Comparison of ENCODE assay signal across 8 cellular contexts in genomic region chr1:235127203-235127602, GRCh38. TPM values are rescaled to one million over a fixed set of nuclear protein-coding genes. Genes with fewer than 3 reads are reported as not detected.
DNase-seq lines count a peak whose midpoint lies in the region; ATAC-seq and TF ChIP-seq lines count a peak whose summit lies in the region.

No MANE protein-coding gene starts in this region.

- H3K9me3 ChIP-seq in HAP-1 (no peaks in the 10 kb centered on the region), SJSA1 (replicated peaks) (no peaks in the 10 kb centered on the region)

- in situ Hi-C loops in HAP-1 (cut with MboI; ENCODE audit: low sequenced_read_pairs) = no loop called here

- no peak for ATAC-seq in GM19455 (IDR thresholded peaks at IDR 0.05; ENCODE audit: unreplicated experiment)

- no peaks in the 10 kb centered on the region for H3K27me3 ChIP-seq in HAP-1 (ENCODE audit: low read depth)
- no peaks in the 10 kb centered on the region for H3K27me3 ChIP-seq in SJSA1 (replicated peaks)

- H3K4me3 ChIP-seq in HAP-1 = peak overlapping the region; percentile 96
- H3K4me3 ChIP-seq in SJSA1 = peak overlapping the region; percentile 83
- H3K4me3 ChIP-seq in retinal pigment epithelial cell (ENCODE audit: low read length) = peak overlapping the region; percentile 94

- H3K4me1 ChIP-seq in HAP-1 (peaks cover 14% of the 10 kb centered on the region), SJSA1 (replicated peaks) (peaks cover 14% of the 10 kb centered on the region)

- H3K36me3 ChIP-seq in HAP-1 (replicated peaks) (peaks cover 52% of the 10 kb centered on the region), SJSA1 (peaks cover 61% of the 10 kb centered on the region)

- no peak for TF ChIP-seq CTCF in retinal pigment epithelial cell (conservative IDR thresholded peaks at IDR 0.05; ENCODE audit: low read depth, low read length)

- H3K27ac ChIP-seq in SJSA1 = no peak overlapping the region

- DNase-seq in HAP-1 (ENCODE audit: low spot score in 2 of 2) (no peak), SJSA1 (ENCODE audit: low read depth in 1 of 2, low spot score in 2 of 2) (no peak), fibroblast of peridontal ligament (ENCODE audit: extremely low read depth) (peak; percentile 19), retinal pigment epithelial cell (ENCODE audit: low read depth) (no peak), T1000 (lab: John Stamatoyannopoulos, UW) (no peak), amniotic stem cell (lab: John Stamatoyannopoulos, UW) (no peak), iPS-NIHi7 (ENCODE audit: extremely low spot score) (no peak)

RNA-seq across cellular contexts. Expression of gene TOMM20, which starts 1.4 kb away (rescaled TPM):
- total RNA-seq in SJSA1 (2014; rRNA removed; shearing (Covaris generic)) = 65.5 and 78.0 TPM in 2 replicates

RNA-seq across cellular contexts. Expression of gene RBM34, which starts 33.8 kb away (rescaled TPM):
- total RNA-seq in SJSA1 (2014; rRNA removed; shearing (Covaris generic)) = 82.5 and 264 TPM in 2 replicates
